In the genomic region with DNA sequence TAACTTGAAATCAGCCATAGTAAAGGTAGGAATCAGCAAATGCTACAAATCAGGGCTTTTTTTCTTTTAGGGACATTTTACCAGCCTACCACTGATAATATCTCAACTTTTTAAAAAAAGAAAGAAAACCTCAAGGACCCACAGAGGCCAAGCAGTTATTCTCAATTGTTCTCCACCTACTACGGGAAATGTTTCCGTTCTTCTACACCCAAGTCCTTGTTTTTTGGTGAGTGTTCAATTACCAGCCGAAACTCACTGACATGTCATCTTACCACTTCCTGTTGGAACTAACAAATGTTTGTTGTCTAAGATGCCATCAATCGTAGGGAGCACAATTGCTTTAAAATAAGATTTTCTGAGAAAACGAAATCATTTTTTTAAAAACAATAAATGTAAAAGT, we compare ENCODE assay signal across 16 cellular contexts. TPM values are rescaled to one million over a fixed set of nuclear protein-coding genes. Genes with fewer than 3 reads are reported as not detected.
DNase-seq lines count a peak whose midpoint lies in the region; ATAC-seq, FAIRE-seq and TF ChIP-seq lines count a peak whose summit lies in the region.
"Had no signal": no experiment of that assay in that cellular context is flagged by ENCODE, and none has a peak within 500 bp of the region (broad histone marks: within the 10 kb centered on the region; RNA-seq: fewer than 3 reads in every experiment).

No MANE protein-coding gene starts in this region.

- H3K4me2 ChIP-seq in mammary epithelial cell (ENCODE audit: insufficient read depth, low read depth, low read length) (no peak overlapping the region), mesendoderm (ENCODE audit: low read length) (no peak overlapping the region)

- no peak for DNase-seq in activated naive CD4-positive, alpha-beta T cell treated with anti-CD3 and anti-CD28 coated beads for 36 hours
- no peak for DNase-seq in activated naive CD4-positive, alpha-beta T cell treated with anti-CD3 and anti-CD28 coated beads, Interleukin-2, amount 50 U/mL, for 16 hours
- DNase-seq in SK-MEL-5 (ENCODE audit: low read depth, low spot score) (peak; percentile 11), mammary epithelial cell (peak; percentile 12), small intestine (peak; percentile 35), mesendoderm (no peak)
- DNase-seq in NK-92 treated with Interleukin-12 subunit alpha and Interleukin-12 subunit beta, amount 100 ng/mL, for 24 hours (lab: John Stamatoyannopoulos, UW) = no peak
- DNase-seq: aorta, cortex of kidney, heart left ventricle, kidney, NCI-H146, NCI-H510A had no signal

- H2BK15ac ChIP-seq in mesendoderm (replicated peaks; ENCODE audit: low read depth) = no peak overlapping the region

- no peak for TF ChIP-seq CTCF in mammary epithelial cell (conservative IDR thresholded peaks at IDR 0.05 in 1 of 2, IDR thresholded peaks at IDR 0.05 in 1 of 2; ENCODE audit: extremely low read depth in 1 of 2, insufficient read depth in 1 of 2, low read depth in 1 of 2, low read length in 2 of 2)

- H4K8ac ChIP-seq in mesendoderm (ENCODE audit: low read depth, low read length) = no peak overlapping the region

- no peak overlapping the region for H4K5ac ChIP-seq in mesendoderm (ENCODE audit: low read length)

- FAIRE-seq in small intestine (lab: Jason Lieb, UNC) = peak; percentile 23

- peaks cover 60% of the 10 kb centered on the region for H3K4me1 Mint-ChIP-seq in activated naive CD4-positive, alpha-beta T cell treated with anti-CD3 and anti-CD28 coated beads for 36 hours (ENCODE audit: low read depth)

- in situ Hi-C loops in SK-MEL-5 (cut with HindIII; ENCODE audit: low pct_unique_long_range_greater_than_20kb, low sequenced_read_pairs) = no loop called here
- in situ Hi-C loops in mammary epithelial cell (cut with MboI; ENCODE audit: low sequenced_read_pairs in 2 of 2) = no loop called here

- H3K27me3 Mint-ChIP-seq in activated naive CD4-positive, alpha-beta T cell treated with anti-CD3 and anti-CD28 coated beads for 36 hours (ENCODE audit: low read depth) = peaks cover 2% of the 10 kb centered on the region

- no peak overlapping the region for H2AK5ac ChIP-seq in mesendoderm (ENCODE audit: low read length)

- no peak overlapping the region for H2BK5ac ChIP-seq in mesendoderm (ENCODE audit: low read length)

- H3K9me3 ChIP-seq in mammary epithelial cell (replicated peaks; ENCODE audit: insufficient read depth, low read length) = no peaks in the 10 kb centered on the region
- no peaks in the 10 kb centered on the region for H3K9me3 ChIP-seq in small intestine (ENCODE audit: control insufficient read depth, low read depth)
- H3K9me3 ChIP-seq: esophagus muscularis mucosa, heart left ventricle had no signal

- no peak overlapping the region for H2AFZ ChIP-seq in mammary epithelial cell (ENCODE audit: low read depth, low read length)

- H3K4me3 ChIP-seq in mammary epithelial cell (replicated peaks in 1 of 3; ENCODE audit: insufficient read depth in 1 of 3, low read depth in 2 of 3, low read length in 3 of 3) (no peak overlapping the region), small intestine (ENCODE audit: low read depth in 1 of 2, low read length in 2 of 2) (no peak overlapping the region), mesendoderm (ENCODE audit: low read length) (no peak overlapping the region)
- H3K4me3 ChIP-seq: esophagus muscularis mucosa, heart left ventricle, SK-N-MC had no signal

- peaks cover 3% of the 10 kb centered on the region for H3K36me3 Mint-ChIP-seq in activated naive CD4-positive, alpha-beta T cell treated with anti-CD3 and anti-CD28 coated beads for 36 hours (ENCODE audit: low read depth)

- H3K9me3 Mint-ChIP-seq in activated naive CD4-positive, alpha-beta T cell treated with anti-CD3 and anti-CD28 coated beads for 36 hours = no peaks in the 10 kb centered on the region

- H3K27ac Mint-ChIP-seq in activated naive CD4-positive, alpha-beta T cell treated with anti-CD3 and anti-CD28 coated beads for 36 hours = peak overlapping the region; percentile 91

- peak overlapping the region; percentile 71 for H3K4me3 Mint-ChIP-seq in activated naive CD4-positive, alpha-beta T cell treated with anti-CD3 and anti-CD28 coated beads for 36 hours

- H3K79me2 ChIP-seq in mammary epithelial cell (ENCODE audit: insufficient read depth, low read length) (peaks cover 11% of the 10 kb centered on the region), mesendoderm (ENCODE audit: control insufficient read depth, insufficient read depth, low read length) (no peaks in the 10 kb centered on the region)

- H3K4me1 ChIP-seq in mammary epithelial cell (ENCODE audit: insufficient read depth, low read length) (peaks cover 5% of the 10 kb centered on the region), small intestine (ENCODE audit: control insufficient read depth in 2 of 2, insufficient read depth in 1 of 2, low read depth in 1 of 2, low read length in 1 of 2) (no peaks in the 10 kb centered on the region), mesendoderm (ENCODE audit: control insufficient read depth, low read depth, low read length) (no peaks in the 10 kb centered on the region)

- CTCF ChIA-PET in activated naive CD4-positive, alpha-beta T cell treated with anti-CD3 and anti-CD28 coated beads for 36 hours (lab: Charles Lee) = no interaction called here
- CTCF ChIA-PET in mammary epithelial cell (lab: Charles Lee; ENCODE audit: low non-redundant PET) = no interaction called here

- no peak for ATAC-seq in HG03159 (IDR thresholded peaks at IDR 0.05; ENCODE audit: unreplicated experiment)
- ATAC-seq: heart left ventricle had no signal

- H3K27ac ChIP-seq in mammary epithelial cell (ENCODE audit: insufficient read depth, low read depth, low read length) (no peak overlapping the region), small intestine (ENCODE audit: low read depth in 1 of 2, low read length in 1 of 2) (peak overlapping the region in 1 of 2 donors; percentile 20), mesendoderm (ENCODE audit: low read depth, low read length) (no peak overlapping the region)
- H3K27ac ChIP-seq: esophagus muscularis mucosa, heart left ventricle, SK-N-MC had no signal

- no peaks in the 10 kb centered on the region for H3K36me3 ChIP-seq in mammary epithelial cell (ENCODE audit: insufficient read depth, low read length)
- H3K36me3 ChIP-seq in small intestine (ENCODE audit: control insufficient read depth in 2 of 2, insufficient read depth in 2 of 2, low read length in 2 of 2) = no peaks in the 10 kb centered on the region
- no peaks in the 10 kb centered on the region for H3K36me3 ChIP-seq in mesendoderm (ENCODE audit: control insufficient read depth, insufficient read depth, low read length)
- H3K36me3 ChIP-seq: esophagus muscularis mucosa, heart left ventricle had no signal

- H3K18ac ChIP-seq in mesendoderm (ENCODE audit: low read length) = no peak overlapping the region

- no peak overlapping the region for H2BK120ac ChIP-seq in mesendoderm (ENCODE audit: low read depth, low read length)

- BruUV-seq in mammary epithelial cell (replicated peaks; lab: Mats Ljungman, UMichigan) = no TSS peak

- H3K27me3 ChIP-seq in mammary epithelial cell (ENCODE audit: insufficient read depth, low read length) = no peaks in the 10 kb centered on the region
- H3K27me3 ChIP-seq in small intestine (ENCODE audit: control insufficient read depth in 2 of 2, insufficient read depth in 2 of 2, low read length in 2 of 2) = no peaks in the 10 kb centered on the region
- no peaks in the 10 kb centered on the region for H3K27me3 ChIP-seq in mesendoderm (ENCODE audit: insufficient read depth, low read length, poor library complexity)

- H3K56ac ChIP-seq in mesendoderm (ENCODE audit: low read length) = no peak overlapping the region

- H3K79me1 ChIP-seq in mesendoderm (ENCODE audit: low read length) = no peaks in the 10 kb centered on the region

- no peak overlapping the region for H3K23ac ChIP-seq in mesendoderm (ENCODE audit: low read length)

- H4K20me1 ChIP-seq in mammary epithelial cell (ENCODE audit: insufficient read depth, low read length) = no peaks in the 10 kb centered on the region

- no peak overlapping the region for H3K4ac ChIP-seq in mesendoderm (ENCODE audit: low read depth, low read length)

- intact Hi-C loops in activated naive CD4-positive, alpha-beta T cell treated with anti-CD3 and anti-CD28 coated beads for 36 hours (cut with micrococcal nuclease) = loop anchor here (1.0 to 5.0 kb wide), 5 partner anchors 23 to 846 kb away; no protein-coding TSS in a partner anchor
- intact Hi-C loops in mammary epithelial cell (cut with micrococcal nuclease) = no loop called here

- no peak overlapping the region for H3K9ac ChIP-seq in mammary epithelial cell (ENCODE audit: insufficient read depth, low read length)
- H3K9ac ChIP-seq in mesendoderm (ENCODE audit: low read length) = no peak overlapping the region

- dilution Hi-C loops in mammary epithelial cell (cut with HindIII; ENCODE audit: low sequenced_read_pairs) = no loop called here

- WGBS in mammary epithelial cell (ENCODE audit: low coverage, missing lambda C conversion rate) = 66% methylated on average over 5 of the region's 5 CpGs
- 60 to 85% (median 69%) methylated on average over 5 of the region's 5 CpGs for WGBS in small intestine, 3 donors
- WGBS in mesendoderm (ENCODE audit: extremely low coverage, insufficient coverage, low lambda C conversion rate) = no CpG with 5 or more reads among the region's 5 CpGs

RNA-seq across cellular contexts. Expression of gene CDK1, which starts 50.2 kb away (rescaled TPM):
- 100 to 1,000 TPM; 173 to 180 TPM for total RNA-seq in activated naive CD4-positive, alpha-beta T cell treated with anti-CD3 and anti-CD28 coated beads for 36 hours
- 65.5 and 65.6 TPM in 2 replicates for total RNA-seq in SK-MEL-5 (2014; rRNA removed; shearing (Covaris generic))
- 44.7 and 52.1 TPM in 2 replicates for polyA plus RNA-seq in SK-MEL-5 (2015; cell fraction: cytosol; rRNA removed)
- 202 and 243 TPM in 2 replicates for polyA plus RNA-seq in SK-MEL-5 (2015; cell fraction: nucleus; rRNA removed)
- 10 to 100 TPM in 1 of 2 donors, 1 to 10 TPM in 1; 4.8 to 49.3 TPM for total RNA-seq in mammary epithelial cell
- 38.7 TPM for polyA plus RNA-seq in mammary epithelial cell
- polyA minus RNA-seq in mammary epithelial cell = 9.9 TPM
- polyA plus RNA-seq in small intestine = 10 to 100 TPM in 1 of 3 donors, 1 to 10 TPM in 2; 2.7 to 31.3 (median 6.3) TPM
- 80.6 TPM for polyA plus RNA-seq in mesendoderm (2013, experiment 1 of 2)
- 81.4 TPM for polyA plus RNA-seq in mesendoderm (2013, experiment 2 of 2)

Comparison
In these comparisons a context has a peak if more than half of its experiments do, and no peak if none do; other contexts are left out.
1. DNase-seq: peak in SK-MEL-5 (single experiment), mammary epithelial cell (single experiment) and small intestine (single experiment); none in activated naive CD4-positive, alpha-beta T cell treated with anti-CD3 and anti-CD28 coated beads for 36 hours (single experiment), activated naive CD4-positive, alpha-beta T cell treated with anti-CD3 and anti-CD28 coated beads, Interleukin-2, amount 50 U/mL, for 16 hours (single experiment), mesendoderm (single experiment) and NK-92 treated with Interleukin-12 subunit alpha and Interleukin-12 subunit beta, amount 100 ng/mL, for 24 hours (single experiment).